8 cellular contexts compared by ENCODE assay signal in genomic region chr9:75185585-75186170, GRCh38.
DNase-seq lines count a peak whose midpoint lies in the region; ATAC-seq and TF ChIP-seq lines count a peak whose summit lies in the region.
"Had no signal": no experiment of that assay in that cellular context is flagged by ENCODE, and none has a peak within 500 bp of the region (broad histone marks: within the 10 kb centered on the region; RNA-seq: fewer than 3 reads in every experiment).

No MANE protein-coding gene starts in this region.

- no peaks in the 10 kb centered on the region for H3K4me1 Mint-ChIP-seq in osteocyte (ENCODE audit: unreplicated experiment)

- peak; percentile 88 for ATAC-seq in GM21529 (IDR thresholded peaks at IDR 0.05; ENCODE audit: unreplicated experiment)

- no peak overlapping the region for H3K27ac ChIP-seq in VCaP

- H3K27me3 Mint-ChIP-seq in osteocyte (ENCODE audit: unreplicated experiment), result peaks cover 12% of the 10 kb centered on the region
- H3K27me3 Mint-ChIP-seq: central memory CD8-positive, alpha-beta T cell had no signal

- no peak overlapping the region for H3K4me3 Mint-ChIP-seq in osteocyte (ENCODE audit: unreplicated experiment)
- H3K4me3 Mint-ChIP-seq: central memory CD8-positive, alpha-beta T cell had no signal

- H3K9me3 Mint-ChIP-seq in osteocyte (ENCODE audit: unreplicated experiment), result no peaks in the 10 kb centered on the region
- H3K9me3 Mint-ChIP-seq: central memory CD8-positive, alpha-beta T cell had no signal

- H3K27ac Mint-ChIP-seq in osteocyte (ENCODE audit: unreplicated experiment), result no peak overlapping the region

- peak; percentile 88 for TF ChIP-seq CTCF in GM12865 (IDR thresholded peaks at IDR 0.05; ENCODE audit: insufficient read depth, low read depth, low read length, missing control alignments)
- peak; percentile 84 for TF ChIP-seq CTCF in VCaP (conservative IDR thresholded peaks at IDR 0.05)
- peak; percentile 58 for TF ChIP-seq CTCF in osteocyte (IDR thresholded peaks at IDR 0.05)

- DNase-seq in GM12865 (ENCODE audit: low read depth) (peak; percentile 60), Kasumi-1 (lab: John Stamatoyannopoulos, UW) (peak; percentile 77 to 92), dermis blood vessel endothelial cell (peak; percentile 64), osteocyte (ENCODE audit: extremely low spot score, unreplicated experiment) (no peak), mesenteric fat pad (ENCODE audit: low spot score) (no peak)

- no peak overlapping the region for H3K4me3 ChIP-seq in GM12865 (ENCODE audit: low read depth, low read length)

- peaks cover 3% of the 10 kb centered on the region for H3K36me3 Mint-ChIP-seq in osteocyte (ENCODE audit: unreplicated experiment)

Comparison
In these comparisons a context has a peak if more than half of its experiments do, and no peak if none do; other contexts are left out.
1. DNase-seq: peak in GM12865 (single experiment), Kasumi-1 (2 of 2) and dermis blood vessel endothelial cell (single experiment); none in osteocyte (single experiment) and mesenteric fat pad (single experiment).
2. Peak in every context shown above with its lines, with median percentiles within 50 percentile points of each other: CTCF ChIP-seq.